Comparison of ENCODE assay signal across 1 cellular context in genomic region chr1:180230416-180230790, GRCh38.
A peak's percentile ranks its signal among the peaks of the same experiment; 100 is the strongest.
TF ChIP-seq lines count a peak whose summit lies in the region.

No MANE protein-coding gene starts in this region.

TF ChIP-seq in HEK293, 187 proteins besides CTCF, POLR2A, EP300 and RAD21 (continued from another document and continues in another):
- no peak for TF ChIP-seq ZNF707 (tag by site-specific recombination; IDR thresholded peaks at IDR 0.05)
- no peak for TF ChIP-seq ZNF292 (tag by site-specific recombination; IDR thresholded peaks at IDR 0.05; ENCODE audit: borderline replicate concordance, low read depth)
- TF ChIP-seq ZNF488 (tag by site-specific recombination; IDR thresholded peaks at IDR 0.05), result no peak
- TF ChIP-seq ZSCAN30 (tag by site-specific recombination; IDR thresholded peaks at IDR 0.05), result no peak
- no peak for TF ChIP-seq ZBTB7A (tag by site-specific recombination; IDR thresholded peaks at IDR 0.05; ENCODE audit: low read depth)
- no peak for TF ChIP-seq WT1 (tag by site-specific recombination; IDR thresholded peaks at IDR 0.05)
- TF ChIP-seq TCF7L2 (IDR thresholded peaks at IDR 0.05; ENCODE audit: borderline replicate concordance, low read depth, low read length), result peak; percentile 76; the same call in 1 of the 2 replicates
- TF ChIP-seq ZNF777 (tag by site-specific recombination; IDR thresholded peaks at IDR 0.05; ENCODE audit: borderline replicate concordance), result no peak
- TF ChIP-seq GLIS1 (tag by site-specific recombination; IDR thresholded peaks at IDR 0.05), result no peak
- no peak for TF ChIP-seq ZNF214 (tag by site-specific recombination; IDR thresholded peaks at IDR 0.05; ENCODE audit: borderline replicate concordance)
- no peak for TF ChIP-seq BCL6B (tag by site-specific recombination; IDR thresholded peaks at IDR 0.05)
- TF ChIP-seq ZNF843 (tag by site-specific recombination; IDR thresholded peaks at IDR 0.05), result no peak
- no peak for TF ChIP-seq ZNF311 (tag by site-specific recombination; IDR thresholded peaks at IDR 0.05; ENCODE audit: borderline replicate concordance)
- TF ChIP-seq ZFP3 (tag by site-specific recombination; IDR thresholded peaks at IDR 0.05; ENCODE audit: low read depth), result no peak
- no peak; the same call in none of the 2 replicates for TF ChIP-seq SP3 (tag by site-specific recombination; IDR thresholded peaks at IDR 0.05)
- no peak for TF ChIP-seq ZNF561 (tag by site-specific recombination; IDR thresholded peaks at IDR 0.05; ENCODE audit: borderline replicate concordance)
- TF ChIP-seq KLF10 (tag by site-specific recombination; IDR thresholded peaks at IDR 0.05), result no peak
- peak; percentile 20; the same call in 1 of the 2 replicates for TF ChIP-seq HIC1 (tag by site-specific recombination; IDR thresholded peaks at IDR 0.05)
- TF ChIP-seq ZNF449 (tag by site-specific recombination; IDR thresholded peaks at IDR 0.05), result no peak
- TF ChIP-seq HOXC10 (CRISPR knock-in tag; IDR thresholded peaks at IDR 0.05), result no peak
- no peak for TF ChIP-seq SALL2 (tag by site-specific recombination; IDR thresholded peaks at IDR 0.05; ENCODE audit: borderline replicate concordance)
- TF ChIP-seq ZNF138 (tag by site-specific recombination; IDR thresholded peaks at IDR 0.05; ENCODE audit: borderline replicate concordance), result no peak
- TF ChIP-seq ZNF2 (tag by site-specific recombination; IDR thresholded peaks at IDR 0.05), result 0 out of 2 replicates have a peak, but pooled peaks have one; percentile 6
- TF ChIP-seq ZNF121 (tag by site-specific recombination; IDR thresholded peaks at IDR 0.05), result no peak
- TF ChIP-seq ZBTB8A (tag by site-specific recombination; IDR thresholded peaks at IDR 0.05), result no peak
- TF ChIP-seq ZNF157 (tag by site-specific recombination; IDR thresholded peaks at IDR 0.05), result no peak
- TF ChIP-seq ZNF26 (tag by site-specific recombination; IDR thresholded peaks at IDR 0.05), result no peak
- TF ChIP-seq ZNF350 (tag by site-specific recombination; IDR thresholded peaks at IDR 0.05), result no peak
- TF ChIP-seq PRDM6 (tag by site-specific recombination; IDR thresholded peaks at IDR 0.05), result no peak
- no peak for TF ChIP-seq ZNF529 (tag by site-specific recombination; IDR thresholded peaks at IDR 0.05; ENCODE audit: insufficient replicate concordance)
- TF ChIP-seq RBAK (tag by site-specific recombination; IDR thresholded peaks at IDR 0.05), result no peak
- TF ChIP-seq ZBTB20 (tag by site-specific recombination; IDR thresholded peaks at IDR 0.05), result peak; percentile 38; the same call in 1 of the 2 replicates
- TF ChIP-seq ZNF398 (tag by site-specific recombination; IDR thresholded peaks at IDR 0.05), result no peak
- TF ChIP-seq PRDM4 (tag by site-specific recombination; IDR thresholded peaks at IDR 0.05), result no peak
- TF ChIP-seq ZSCAN16 (tag by site-specific recombination; IDR thresholded peaks at IDR 0.05), result no peak
- no peak for TF ChIP-seq EGR2 (tag by site-specific recombination; IDR thresholded peaks at IDR 0.05; ENCODE audit: low read depth)
- TF ChIP-seq ZNF677 (tag by site-specific recombination; IDR thresholded peaks at IDR 0.05), result no peak
- TF ChIP-seq PRDM1 (tag by site-specific recombination; IDR thresholded peaks at IDR 0.05), result no peak
- no peak; the same call in 1 of the 2 replicates for TF ChIP-seq ZBTB11 (tag by site-specific recombination; conservative IDR thresholded peaks at IDR 0.05; ENCODE audit: low read depth)
- TF ChIP-seq ZNF362 (tag by site-specific recombination; IDR thresholded peaks at IDR 0.05), result no peak
- TF ChIP-seq ZNF404 (tag by site-specific recombination; IDR thresholded peaks at IDR 0.05), result no peak
- no peak for TF ChIP-seq ZNF37A (tag by site-specific recombination; IDR thresholded peaks at IDR 0.05)
- TF ChIP-seq PBX3 (CRISPR knock-in tag; IDR thresholded peaks at IDR 0.05), result no peak
- no peak for TF ChIP-seq ZNF664 (tag by site-specific recombination; IDR thresholded peaks at IDR 0.05)
